ENCODE assay signal across 9 cellular contexts in the genomic region with DNA sequence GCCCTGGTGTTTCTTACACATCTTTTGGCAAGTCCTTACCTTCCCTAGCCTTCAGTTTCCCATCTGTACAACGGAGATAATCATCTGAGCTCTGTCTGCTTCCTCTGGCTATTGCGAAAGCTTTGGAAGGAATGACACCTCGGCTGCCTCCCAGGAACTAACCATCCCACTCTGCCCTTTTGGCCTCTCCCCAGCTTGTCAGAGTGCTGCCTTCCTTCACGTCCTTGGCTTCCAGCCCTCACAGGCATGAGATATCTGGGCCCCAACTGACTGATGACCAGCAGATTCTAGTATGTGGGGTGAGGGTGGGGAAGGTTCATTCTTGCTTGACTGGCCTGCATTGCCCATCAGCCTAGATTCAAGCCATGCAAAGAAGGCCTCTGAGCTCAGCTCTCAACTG.
DNase-seq lines count a peak whose midpoint lies in the region; ATAC-seq lines count a peak whose summit lies in the region.
"Had no signal": no experiment of that assay in that cellular context is flagged by ENCODE, and none has a peak within 500 bp of the region (broad histone marks: within the 10 kb centered on the region; RNA-seq: fewer than 3 reads in every experiment).

No MANE protein-coding gene starts in this region.

- peak overlapping the region; percentile 82 to 96 for H3K27ac Mint-ChIP-seq in natural killer cell treated with Interleukin-12 subunit alpha and Interleukin-12 subunit beta and Interleukin-15 and Interleukin-18, amount 100 ng/mL, for 72 hours
- H3K27ac Mint-ChIP-seq in activated CD8-positive, alpha-beta memory T cell treated with anti-CD3 and anti-CD28 coated beads, Interleukin-2, amount 10 ng/mL, durations not matched to agents 7 days and 5 days, result no peak overlapping the region

- H3K27me3 Mint-ChIP-seq in natural killer cell treated with Interleukin-12 subunit alpha and Interleukin-12 subunit beta and Interleukin-15 and Interleukin-18, amount 100 ng/mL, for 72 hours, result peaks cover 0 to 4% of the 10 kb centered on the region in 2 donors
- no peaks in the 10 kb centered on the region for H3K27me3 Mint-ChIP-seq in activated CD8-positive, alpha-beta memory T cell treated with anti-CD3 and anti-CD28 coated beads, Interleukin-2, amount 10 ng/mL, durations not matched to agents 7 days and 5 days

- no peak overlapping the region for H3K4me3 Mint-ChIP-seq in natural killer cell treated with Interleukin-12 subunit alpha and Interleukin-12 subunit beta and Interleukin-15 and Interleukin-18, amount 100 ng/mL, for 72 hours
- no peak overlapping the region for H3K4me3 Mint-ChIP-seq in activated CD8-positive, alpha-beta memory T cell treated with anti-CD3 and anti-CD28 coated beads, Interleukin-2, amount 10 ng/mL, durations not matched to agents 7 days and 5 days
- H3K4me3 Mint-ChIP-seq: activated T-cell treated with anti-CD3 and anti-CD28 coated beads, Interleukin-2, amount 50 U/mL, for 4 hours had no signal

- ATAC-seq in natural killer cell treated with Interleukin-12 subunit alpha and Interleukin-12 subunit beta and Interleukin-15 and Interleukin-18, amount 100 ng/mL, for 72 hours, result no peak
- ATAC-seq in GM18519 (IDR thresholded peaks at IDR 0.05; ENCODE audit: low FRiP score, unreplicated experiment), result no peak
- ATAC-seq in GM18858 (IDR thresholded peaks at IDR 0.05; ENCODE audit: unreplicated experiment), result no peak
- no peak for ATAC-seq in activated CD8-positive, alpha-beta memory T cell treated with anti-CD3 and anti-CD28 coated beads, Interleukin-2, amount 10 ng/mL, durations not matched to agents 7 days and 5 days
- ATAC-seq: activated T-cell treated with anti-CD3 and anti-CD28 coated beads, Interleukin-2, amount 50 U/mL, for 4 hours had no signal

- H3K36me3 Mint-ChIP-seq in natural killer cell treated with Interleukin-12 subunit alpha and Interleukin-12 subunit beta and Interleukin-15 and Interleukin-18, amount 100 ng/mL, for 72 hours, result peaks cover 9% of the 10 kb centered on the region
- H3K36me3 Mint-ChIP-seq in activated CD8-positive, alpha-beta memory T cell treated with anti-CD3 and anti-CD28 coated beads, Interleukin-2, amount 10 ng/mL, durations not matched to agents 7 days and 5 days, result peaks cover 19% of the 10 kb centered on the region

- DNase-seq in AG08396 (ENCODE audit: low spot score) (peak; percentile 63), NCI-H226 (peak; percentile 97), fibroblast of gingiva (ENCODE audit: low read depth) (peak; percentile 91)
- DNase-seq in natural killer cell treated with Interleukin-12 subunit alpha and Interleukin-12 subunit beta and Interleukin-15 and Interleukin-18, amount 100 ng/mL, for 72 hours (ENCODE audit: low spot score), result no peak
- DNase-seq in activated effector memory CD4-positive, alpha-beta T cell treated with Interleukin-2 at 50 U/mL for 16 hours, result no peak
- no peak for DNase-seq in activated CD8-positive, alpha-beta memory T cell treated with anti-CD3 and anti-CD28 coated beads, Interleukin-2, amount 10 ng/mL, durations not matched to agents 7 days and 5 days
- DNase-seq: activated T-cell treated with anti-CD3 and anti-CD28 coated beads, Interleukin-2, amount 50 U/mL, for 4 hours had no signal

- H3K9me3 Mint-ChIP-seq in natural killer cell treated with Interleukin-12 subunit alpha and Interleukin-12 subunit beta and Interleukin-15 and Interleukin-18, amount 100 ng/mL, for 72 hours, result peaks cover 14% of the 10 kb centered on the region
- H3K9me3 Mint-ChIP-seq in activated CD8-positive, alpha-beta memory T cell treated with anti-CD3 and anti-CD28 coated beads, Interleukin-2, amount 10 ng/mL, durations not matched to agents 7 days and 5 days (ENCODE audit: low read depth), result no peaks in the 10 kb centered on the region
- H3K9me3 Mint-ChIP-seq: activated T-cell treated with anti-CD3 and anti-CD28 coated beads, Interleukin-2, amount 50 U/mL, for 4 hours had no signal

- CTCF ChIA-PET in activated CD8-positive, alpha-beta memory T cell treated with anti-CD3 and anti-CD28 coated beads, Interleukin-2, amount 10 ng/mL, durations not matched to agents 7 days and 5 days (lab: Charles Lee), result interaction anchor here (0.6 to 1.2 kb wide), 3 partner anchors 19 to 260 kb away, joined by 3 read pairs; partner anchors contain the start of gene JUN

- H3K4me1 Mint-ChIP-seq in natural killer cell treated with Interleukin-12 subunit alpha and Interleukin-12 subunit beta and Interleukin-15 and Interleukin-18, amount 100 ng/mL, for 72 hours (ENCODE audit: low read depth in 2 of 2), result peaks cover 45 to 62% of the 10 kb centered on the region in 2 donors
- H3K4me1 Mint-ChIP-seq in activated CD8-positive, alpha-beta memory T cell treated with anti-CD3 and anti-CD28 coated beads, Interleukin-2, amount 10 ng/mL, durations not matched to agents 7 days and 5 days, result peaks cover 42% of the 10 kb centered on the region

Comparison
In these comparisons a context has a peak if more than half of its experiments do, and no peak if none do; other contexts are left out.
1. DNase-seq: peak in AG08396 (single experiment), NCI-H226 (single experiment) and fibroblast of gingiva (single experiment); none in natural killer cell treated with Interleukin-12 subunit alpha and Interleukin-12 subunit beta and Interleukin-15 and Interleukin-18, amount 100 ng/mL, for 72 hours (single experiment), activated effector memory CD4-positive, alpha-beta T cell treated with Interleukin-2 at 50 U/mL for 16 hours (single experiment) and activated CD8-positive, alpha-beta memory T cell treated with anti-CD3 and anti-CD28 coated beads, Interleukin-2, amount 10 ng/mL, durations not matched to agents 7 days and 5 days (single experiment).